ENCODE assay signal across 27 cellular contexts in genomic region chr7:29627631-29628030, GRCh38.
"Had no signal": no experiment of that assay in that cellular context is flagged by ENCODE, and none has a peak within 500 bp of the region (broad histone marks: within the 10 kb centered on the region; RNA-seq: fewer than 3 reads in every experiment).

No MANE protein-coding gene starts in this region.

- H3K79me2 ChIP-seq: parathyroid adenoma had no signal

- H2AFZ ChIP-seq: neural progenitor cell, parathyroid adenoma had no signal

- DNase-seq: central memory CD4-positive, alpha-beta T cell; dermis blood vessel endothelial cell; effector memory CD8-positive, alpha-beta T cell; gastrocnemius medialis; head of caudate nucleus; kidney; mesenchymal stem cell; mucosa of descending colon; naive B cell; stimulated activated CD4-positive, alpha-beta T cell treated with anti-CD3 and anti-CD28 coated beads, Interleukin-12 subunit alpha, Interleukin-12 subunit beta, amount 100 ng/mL, for 4 hours; stimulated activated CD4-positive, alpha-beta T cell treated with anti-CD3 and anti-CD28 coated beads, Interleukin-1b, Interleukin-23, amount 100 ng/mL, for 48 hours; stimulated activated CD4-positive, alpha-beta T cell treated with anti-CD3 and anti-CD28 coated beads, Interleukin-4, amount 100 ng/mL, for 1 hour; stimulated activated CD8-positive, alpha-beta memory T cell treated with anti-CD3 and anti-CD28 coated beads, Interleukin-4, amount 100 ng/mL, for 48 hours; stimulated activated naive CD4-positive, alpha-beta T cell; stomach; testis; tibial artery had no signal

- H3K27me3 ChIP-seq: gastrocnemius medialis, neural progenitor cell, right atrium auricular region, testis had no signal

- H3K4me3 ChIP-seq: coronary artery, gastrocnemius medialis, lung, mucosa of descending colon, neural progenitor cell, prostate gland, right atrium auricular region, smooth muscle cell, stomach, testis, tibial artery had no signal

- H3K27ac ChIP-seq: coronary artery, gastrocnemius medialis, neural progenitor cell, parathyroid adenoma, prostate gland, right atrium auricular region, stomach, testis, tibial artery had no signal

- ATAC-seq: effector memory CD8-positive, alpha-beta T cell; gastrocnemius medialis; left lobe of liver; mucosa of descending colon; natural killer cell treated with Interleukin-12 subunit alpha and Interleukin-12 subunit beta and Interleukin-15 and Interleukin-18, amount 100 ng/mL, for 72 hours; sciatic nerve had no signal

- H3K9me3 ChIP-seq: gastrocnemius medialis, mucosa of descending colon, prostate gland, right atrium auricular region, stomach, testis, tibial artery had no signal

- H3K9ac ChIP-seq: neural progenitor cell, parathyroid adenoma had no signal

- H3K36me3 ChIP-seq: gastrocnemius medialis, neural progenitor cell, prostate gland, right atrium auricular region, stomach, tibial artery had no signal

- H3K4me2 ChIP-seq: neural progenitor cell, smooth muscle cell had no signal
